ENCODE assay signal across 10 cellular contexts in genomic region chr16:57799619-57800212, GRCh38. TPM values are rescaled to one million over a fixed set of nuclear protein-coding genes. Genes with fewer than 3 reads are reported as not detected.
DNase-seq lines count a peak whose midpoint lies in the region; ATAC-seq, FAIRE-seq and TF ChIP-seq lines count a peak whose summit lies in the region.
"Had no signal": no experiment of that assay in that cellular context is flagged by ENCODE, and none has a peak within 500 bp of the region (broad histone marks: within the 10 kb centered on the region; RNA-seq: fewer than 3 reads in every experiment).

No MANE protein-coding gene starts in this region.

- H3K4me1 Mint-ChIP-seq in astrocyte (ENCODE audit: low read depth, unreplicated experiment) (peaks cover 48% of the 10 kb centered on the region), mesothelial cell of epicardium (peaks cover 70% of the 10 kb centered on the region)
- peaks cover 31% of the 10 kb centered on the region for H3K4me1 Mint-ChIP-seq in activated T-cell treated with anti-CD3 and anti-CD28 coated beads, Interleukin-2, amount 50 U/mL, for 4 hours (ENCODE audit: low read depth)

- H3K27me3 Mint-ChIP-seq in astrocyte (ENCODE audit: low read depth, unreplicated experiment): no peaks in the 10 kb centered on the region
- H3K27me3 Mint-ChIP-seq in mesothelial cell of epicardium (ENCODE audit: low read depth): no peaks in the 10 kb centered on the region
- peaks cover 17% of the 10 kb centered on the region for H3K27me3 Mint-ChIP-seq in activated T-cell treated with anti-CD3 and anti-CD28 coated beads, Interleukin-2, amount 50 U/mL, for 4 hours (ENCODE audit: low read depth)

- no peak overlapping the region for H3K27ac ChIP-seq in astrocyte (ENCODE audit: low read depth, low read length)

- H4K20me1 ChIP-seq in astrocyte (ENCODE audit: insufficient read depth, low read length): peaks cover 65% of the 10 kb centered on the region

- H3K36me3 ChIP-seq in astrocyte (ENCODE audit: insufficient read depth, low read length): peaks cover 9% of the 10 kb centered on the region

- peaks cover 39% of the 10 kb centered on the region for H3K4me1 ChIP-seq in astrocyte (ENCODE audit: insufficient read depth, low read length)

- H3K9me3 Mint-ChIP-seq in astrocyte (ENCODE audit: unreplicated experiment) (no peaks in the 10 kb centered on the region), mesothelial cell of epicardium (no peaks in the 10 kb centered on the region)
- no peaks in the 10 kb centered on the region for H3K9me3 Mint-ChIP-seq in activated T-cell treated with anti-CD3 and anti-CD28 coated beads, Interleukin-2, amount 50 U/mL, for 4 hours

- FAIRE-seq in astrocyte (lab: Jason Lieb, UNC): no peak

- H2AFZ ChIP-seq in astrocyte (ENCODE audit: low read depth, low read length): no peak overlapping the region

- no peaks in the 10 kb centered on the region for H3K36me3 Mint-ChIP-seq in astrocyte (ENCODE audit: low read depth, unreplicated experiment)
- H3K36me3 Mint-ChIP-seq in mesothelial cell of epicardium: no peaks in the 10 kb centered on the region
- no peaks in the 10 kb centered on the region for H3K36me3 Mint-ChIP-seq in activated T-cell treated with anti-CD3 and anti-CD28 coated beads, Interleukin-2, amount 50 U/mL, for 4 hours (ENCODE audit: insufficient read depth)

- no peak for ATAC-seq in GM18517 (IDR thresholded peaks at IDR 0.05; ENCODE audit: unreplicated experiment)
- ATAC-seq in activated T-cell treated with anti-CD3 and anti-CD28 coated beads, Interleukin-2, amount 50 U/mL, for 4 hours: no peak

- peaks cover 62% of the 10 kb centered on the region for H3K79me2 ChIP-seq in astrocyte (ENCODE audit: insufficient read depth, low read length)

- H3K4me3 ChIP-seq in astrocyte (ENCODE audit: insufficient read depth, low read depth, low read length): peak overlapping the region; percentile 86

- H3K27ac Mint-ChIP-seq in astrocyte (ENCODE audit: unreplicated experiment): no peak overlapping the region
- H3K27ac Mint-ChIP-seq in mesothelial cell of epicardium: peak overlapping the region; percentile 93

- peak; percentile 10 to 26 for DNase-seq in AML-193 (lab: John Stamatoyannopoulos, UW)
- peak; percentile 44 for DNase-seq in DMS79 treated with DMSO at 0.1 percent for 48 hours (lab: John Stamatoyannopoulos, UW)
- DNase-seq in astrocyte (ENCODE audit: low read depth): no peak
- DNase-seq in mesothelial cell of epicardium (ENCODE audit: low spot score in 2 of 2, unreplicated experiment in 2 of 2): no peak
- no peak for DNase-seq in NCI-H748 treated with DMSO at 0.1 percent for 48 hours (lab: John Stamatoyannopoulos, UW)
- DNase-seq in GM19238 (ENCODE audit: insufficient read length, low spot score): no peak
- no peak for DNase-seq in activated T-cell treated with anti-CD3 and anti-CD28 coated beads, Interleukin-2, amount 50 U/mL, for 4 hours
- DNase-seq: activated CD4-positive, alpha-beta T cell treated with anti-CD3 and anti-CD28 coated beads, Interleukin-2, amount 50 U/mL, for 48 hours; foreskin melanocyte had no signal

- TF ChIP-seq CTCF in astrocyte (IDR thresholded peaks at IDR 0.05; ENCODE audit: insufficient read depth, low read depth, low read length): no peak
- no peak for TF ChIP-seq CTCF in mesothelial cell of epicardium (IDR thresholded peaks at IDR 0.05; ENCODE audit: unreplicated experiment)

- H3K4me3 Mint-ChIP-seq in astrocyte (ENCODE audit: unreplicated experiment) (peak overlapping the region; percentile 76), mesothelial cell of epicardium (peak overlapping the region; percentile 44)
- H3K4me3 Mint-ChIP-seq in activated T-cell treated with anti-CD3 and anti-CD28 coated beads, Interleukin-2, amount 50 U/mL, for 4 hours: no peak overlapping the region

- H3K4me2 ChIP-seq in astrocyte (ENCODE audit: low read length): peak overlapping the region; percentile 95

- no peaks in the 10 kb centered on the region for H3K9me3 ChIP-seq in astrocyte (ENCODE audit: insufficient read depth, low read depth, low read length)

- no peak overlapping the region for H3K9ac ChIP-seq in astrocyte (ENCODE audit: low read length)

- no peaks in the 10 kb centered on the region for H3K27me3 ChIP-seq in astrocyte (ENCODE audit: insufficient read depth, low read length)

RNA-seq across cellular contexts. Expression of gene KIFC3, which starts 2.6 kb away (rescaled TPM):
- total RNA-seq in astrocyte: 80.4 and 96.9 TPM in 2 replicates
- total RNA-seq in mesothelial cell of epicardium: 33.3 to 38.7 TPM (median 35.3 TPM) in 3 replicates
- 1 to 10 TPM; 2.7 to 4.1 (median 3.2) TPM for total RNA-seq in activated T-cell treated with anti-CD3 and anti-CD28 coated beads, Interleukin-2, amount 50 U/mL, for 4 hours

Comparison
In these comparisons a context has a peak if more than half of its experiments do, and no peak if none do; other contexts are left out.
1. DNase-seq: peak in AML-193 (2 of 2) and DMS79 treated with DMSO at 0.1 percent for 48 hours (single experiment); none in astrocyte (single experiment), mesothelial cell of epicardium (0 of 2), NCI-H748 treated with DMSO at 0.1 percent for 48 hours (single experiment), GM19238 (single experiment) and activated T-cell treated with anti-CD3 and anti-CD28 coated beads, Interleukin-2, amount 50 U/mL, for 4 hours (single experiment).